8 cellular contexts compared by ENCODE assay signal in genomic region chr1:181099152-181100014, GRCh38. TPM values are rescaled to one million over a fixed set of nuclear protein-coding genes. Genes with fewer than 3 reads are reported as not detected.
DNase-seq lines count a peak whose midpoint lies in the region; ATAC-seq and TF ChIP-seq lines count a peak whose summit lies in the region.

No MANE protein-coding gene starts in this region.

- peaks cover 5% of the 10 kb centered on the region for H3K79me2 ChIP-seq in fibroblast of lung (ENCODE audit: control insufficient read depth, insufficient read depth, low read length)

- H2AFZ ChIP-seq in fibroblast of lung (ENCODE audit: low read length), result no peak overlapping the region

- TF ChIP-seq POLR2A in transverse colon (IDR thresholded peaks at IDR 0.05), result no peak

- peak; percentile 57 for ATAC-seq in GM19397 (IDR thresholded peaks at IDR 0.05; ENCODE audit: unreplicated experiment)
- peak; percentile 65 for ATAC-seq in HG03354 (IDR thresholded peaks at IDR 0.05; ENCODE audit: poor library complexity, severe bottlenecking, unreplicated experiment)
- ATAC-seq in T-cell (replicated peaks in 1 of 4), result peak; percentile 15 to 53 (median 40)

- H3K9me3 Mint-ChIP-seq in T-cell, result no peaks in the 10 kb centered on the region

- no peaks in the 10 kb centered on the region for H3K27me3 ChIP-seq in fibroblast of lung (ENCODE audit: control insufficient read depth, insufficient read depth, low read length)
- H3K27me3 ChIP-seq in transverse colon, result no peaks in the 10 kb centered on the region

- H3K36me3 Mint-ChIP-seq in T-cell, result peaks cover 5% of the 10 kb centered on the region

- H3K4me3 ChIP-seq in fibroblast of lung (replicated peaks in 1 of 4; ENCODE audit: control extremely low read depth in 1 of 4, insufficient read depth in 1 of 4, low read depth in 3 of 4, low read length in 4 of 4) (no peak overlapping the region), transverse colon (no peak overlapping the region)

- CTCF ChIA-PET in T-cell (lab: Charles Lee), result interaction anchor here (0.6 to 1.2 kb wide), 3 partner anchors 9 to 67 kb away, joined by 3 to 4 read pairs (median 3); no protein-coding TSS in a partner anchor

- no peaks in the 10 kb centered on the region for H4K20me1 ChIP-seq in fibroblast of lung (ENCODE audit: control insufficient read depth, extremely low read depth, insufficient read depth, low read length)

- in situ Hi-C loops in transverse colon (cut with MboI; ENCODE audit: low pct_ligation_motif_present in 1 of 4, low pct_unique_long_range_greater_than_20kb in 1 of 4, low sequenced_read_pairs in 3 of 4), result no loop called here

- DNase-seq in EL (peak; percentile 47), T-cell (no peak), fibroblast of lung (ENCODE audit: low read depth in 2 of 2) (peak; percentile 62 to 81), ecto neural progenitor cell (ENCODE audit: low spot score) (no peak), posterior cingulate gyrus (no peak), transverse colon (no peak)

- H3K4me1 ChIP-seq in fibroblast of lung (ENCODE audit: control insufficient read depth, extremely low read depth, insufficient read depth, low read length), result peaks cover 73% of the 10 kb centered on the region
- peaks cover 13 to 52% (median 33%) of the 10 kb centered on the region in 4 donors for H3K4me1 ChIP-seq in transverse colon

- H3K27ac Mint-ChIP-seq in T-cell, result peak overlapping the region; percentile 70 to 84

- H3K27ac ChIP-seq in fibroblast of lung (ENCODE audit: insufficient read depth, low read length), result peak overlapping the region; percentile 67
- peak overlapping the region in 1 of 4 donors; percentile 34 for H3K27ac ChIP-seq in transverse colon

- TF ChIP-seq CTCF in fibroblast of lung (conservative IDR thresholded peaks at IDR 0.05 in 1 of 2, IDR thresholded peaks at IDR 0.05 in 1 of 2; ENCODE audit: low read depth in 1 of 2, low read length in 2 of 2) (no peak), transverse colon (IDR thresholded peaks at IDR 0.05) (no peak)

- H3K4me3 Mint-ChIP-seq in T-cell, result no peak overlapping the region

- no peaks in the 10 kb centered on the region for H3K27me3 Mint-ChIP-seq in T-cell

- intact Hi-C loops in posterior cingulate gyrus (cut with DNase I), result no loop called here
- intact Hi-C loops in transverse colon (cut with DNase I; ENCODE audit: low total_unique reads), result no loop called here

- peaks cover 54 to 74% (median 63%) of the 10 kb centered on the region in 3 donors for H3K4me1 Mint-ChIP-seq in T-cell

- POLR2A ChIA-PET in T-cell (lab: Charles Lee), result interaction anchor here (0.5 to 1.0 kb wide), 5 partner anchors 8 to 16 kb away, joined by 3 to 7 read pairs (median 4); no protein-coding TSS in a partner anchor

- H3K4me2 ChIP-seq in fibroblast of lung (ENCODE audit: extremely low read depth, insufficient read depth, low read length), result peak overlapping the region; percentile 36

- H3K36me3 ChIP-seq in fibroblast of lung (ENCODE audit: control insufficient read depth, insufficient read depth, low read length) (no peaks in the 10 kb centered on the region), transverse colon (no peaks in the 10 kb centered on the region)

- no peak overlapping the region for H3K9ac ChIP-seq in fibroblast of lung (ENCODE audit: insufficient read depth, low read length)

- H3K9me3 ChIP-seq in fibroblast of lung (ENCODE audit: control insufficient read depth, insufficient read depth, low read depth, low read length), result no peaks in the 10 kb centered on the region
- no peaks in the 10 kb centered on the region for H3K9me3 ChIP-seq in transverse colon

- 40 to 43% methylated on average over 8 to 11 of the region's 11 CpGs for WGBS in transverse colon (ENCODE audit: low coverage in 1 of 2), 2 donors

- TF ChIP-seq EP300 in transverse colon (IDR thresholded peaks at IDR 0.05; ENCODE audit: low read depth), result no peak

RNA-seq across cellular contexts. Expression of gene IER5, which starts 10.9 kb away (rescaled TPM):
- total RNA-seq in T-cell (10 to 100 TPM; 26.6 to 85.5 (median 32.2) TPM), fibroblast of lung (31.1 and 42.8 TPM in 2 replicates), transverse colon (10 to 100 TPM; 12.1 to 40.3 (median 16.5) TPM)
- polyA plus RNA-seq in fibroblast of lung, result 19.1 and 24.2 TPM in 2 replicates
- polyA plus RNA-seq in fibroblast of lung (2012), result 26.0 and 33.9 TPM in 2 replicates
- 8.7 and 13.4 TPM in 2 replicates for polyA minus RNA-seq in fibroblast of lung (ENCODE audit: low replicate concordance)

Comparison
In these comparisons a context has a peak if more than half of its experiments do, and no peak if none do; other contexts are left out.
1. DNase-seq: peak in EL (single experiment) and fibroblast of lung (2 of 2); none in T-cell (0 of 34), ecto neural progenitor cell (single experiment), posterior cingulate gyrus (0 of 10) and transverse colon (single experiment).
2. Peak in every context shown above with its lines, with median percentiles within 50 percentile points of each other: ATAC-seq.